In genomic region chr6:85642774-85643529, GRCh38 we compare ENCODE assay signal across 1 cellular context.
TF ChIP-seq lines count a peak whose summit lies in the region.

SYNCRIP (minus strand) TSS chr6:85642886; CDS start chr6:85641439, 1,447 bp downstream.

TF ChIP-seq in HEK293, 187 proteins besides CTCF, POLR2A, EP300 and RAD21 (continued from another document and continues in another):
- TF ChIP-seq TSHZ1 (tag by site-specific recombination; IDR thresholded peaks at IDR 0.05; ENCODE audit: borderline replicate concordance) (peak; percentile 25; the same call in 1 of the 2 replicates), ZBTB10 (tag by site-specific recombination; IDR thresholded peaks at IDR 0.05) (peak; percentile 95), INSM2 (tag by site-specific recombination; IDR thresholded peaks at IDR 0.05) (peak; percentile 83), ZNF341 (tag by site-specific recombination; IDR thresholded peaks at IDR 0.05; ENCODE audit: low read depth) (peak; percentile 91), ZNF670 (tag by site-specific recombination; IDR thresholded peaks at IDR 0.05; ENCODE audit: low read depth) (no peak), PRDM10 (tag by site-specific recombination; IDR thresholded peaks at IDR 0.05) (peak; percentile 92), ZNF10 (tag by site-specific recombination; IDR thresholded peaks at IDR 0.05) (no peak; the same call in 1 of the 2 replicates), SALL2 (tag by site-specific recombination; IDR thresholded peaks at IDR 0.05; ENCODE audit: borderline replicate concordance) (no peak), TCF7L2 (IDR thresholded peaks at IDR 0.05; ENCODE audit: borderline replicate concordance, low read depth, low read length) (no peak), ZSCAN5A (tag by site-specific recombination; IDR thresholded peaks at IDR 0.05) (peak; percentile 97), REST (tag by site-specific recombination; IDR thresholded peaks at IDR 0.05) (peak; percentile 76), PRDM4 (tag by site-specific recombination; IDR thresholded peaks at IDR 0.05) (peak; percentile 61; the same call in 1 of the 2 replicates), ZNF623 (tag by site-specific recombination; IDR thresholded peaks at IDR 0.05) (no peak), ZNF221 (tag by site-specific recombination; IDR thresholded peaks at IDR 0.05; ENCODE audit: borderline replicate concordance) (no peak), ZNF580 (tag by site-specific recombination; IDR thresholded peaks at IDR 0.05) (peak; percentile 91), ZNF514 (tag by site-specific recombination; IDR thresholded peaks at IDR 0.05) (no peak), ZBTB49 (tag by site-specific recombination; IDR thresholded peaks at IDR 0.05; ENCODE audit: low read depth) (no peak), ZNF335 (tag by site-specific recombination; conservative IDR thresholded peaks at IDR 0.05) (peak; percentile 97), ZNF19 (tag by site-specific recombination; IDR thresholded peaks at IDR 0.05; ENCODE audit: low read depth) (0 out of 2 replicates have a peak, but pooled peaks have one; percentile 14)
